ENCODE assay signal across 1 cellular context in the genomic region with DNA sequence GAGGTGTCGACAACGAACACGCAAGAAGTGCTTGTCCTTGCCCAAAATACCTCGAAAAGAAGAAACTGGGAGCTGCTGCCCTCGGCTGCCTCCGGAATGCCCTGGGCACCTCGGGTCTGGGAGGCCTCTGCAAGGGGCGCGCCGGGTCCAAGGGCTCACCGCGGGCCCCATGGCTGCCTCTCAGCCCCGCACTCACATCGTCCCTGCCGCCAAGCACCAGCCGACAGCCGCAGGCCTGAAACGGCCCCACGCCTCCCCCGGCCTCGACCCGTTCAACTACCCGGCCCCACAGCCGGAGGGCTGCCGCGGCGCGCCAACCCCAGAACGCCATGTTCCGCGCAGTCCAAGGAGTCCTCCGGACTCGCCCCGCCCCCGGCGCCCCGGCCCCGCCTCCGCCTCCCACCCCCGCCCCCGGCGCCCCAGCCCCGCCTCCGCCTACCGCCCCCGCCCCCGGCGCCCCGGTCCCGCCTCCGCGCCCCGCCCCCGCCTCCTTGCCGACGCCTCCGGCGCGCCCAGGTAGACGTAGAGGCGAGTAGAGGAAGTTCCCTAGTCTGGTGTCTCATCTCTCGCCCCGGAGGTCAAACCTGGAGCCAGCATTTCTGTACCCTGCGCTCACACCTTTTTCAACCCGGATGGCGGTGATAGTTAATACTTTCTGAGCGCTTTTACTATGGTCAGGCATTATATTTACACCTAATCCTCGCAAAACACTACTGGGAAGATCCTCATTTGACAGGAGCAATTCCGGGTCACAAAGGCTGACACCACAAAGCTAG.
A peak's percentile ranks its signal among the peaks of the same experiment; 100 is the strongest.
TF ChIP-seq lines count a peak whose summit lies in the region.

Gene SIRT3, minus strand, starts transcription at position 345 of the 776 bp plus-strand sequence. Its CDS starts 14 bp downstream, at position 331.

TF ChIP-seq in HepG2, 621 proteins besides CTCF, POLR2A, EP300 and RAD21 (continued from another document and continues in another):
- TF ChIP-seq LCORL (IDR thresholded peaks at IDR 0.05) (no peak), LCORL (CRISPR knock-in tag; IDR thresholded peaks at IDR 0.05) (peak; percentile 37; the same call in 1 of the 2 replicates), ZNF746 (CRISPR knock-in tag; IDR thresholded peaks at IDR 0.05) (no peak), ELK4 (CRISPR knock-in tag; IDR thresholded peaks at IDR 0.05; ENCODE audit: borderline replicate concordance) (no peak), KAT8 (CRISPR knock-in tag; IDR thresholded peaks at IDR 0.05) (no peak), ERF (CRISPR knock-in tag; IDR thresholded peaks at IDR 0.05) (no peak), MLXIP (CRISPR knock-in tag; IDR thresholded peaks at IDR 0.05; ENCODE audit: borderline replicate concordance) (no peak), ZNF788 (CRISPR knock-in tag; IDR thresholded peaks at IDR 0.05; ENCODE audit: borderline replicate concordance) (no peak), SMAD9 (CRISPR knock-in tag; IDR thresholded peaks at IDR 0.05) (no peak), ETS1 (CRISPR knock-in tag; IDR thresholded peaks at IDR 0.05) (no peak), ZMYM3 (CRISPR knock-in tag; IDR thresholded peaks at IDR 0.05) (no peak), SOX6 (IDR thresholded peaks at IDR 0.05) (no peak), SOX6 (CRISPR knock-in tag; IDR thresholded peaks at IDR 0.05) (no peak), ZNF292 (CRISPR knock-in tag; IDR thresholded peaks at IDR 0.05; ENCODE audit: borderline replicate concordance, low read depth) (no peak), MED13 (CRISPR knock-in tag; IDR thresholded peaks at IDR 0.05) (0 out of 2 replicates have a peak, but pooled peaks have one; percentile 26), ZNF766 (CRISPR knock-in tag; IDR thresholded peaks at IDR 0.05; ENCODE audit: borderline replicate concordance) (0 out of 2 replicates have a peak, but pooled peaks have one; percentile 33), ZNF468 (CRISPR knock-in tag; IDR thresholded peaks at IDR 0.05) (no peak), ZBTB14 (CRISPR knock-in tag; IDR thresholded peaks at IDR 0.05) (no peak), RXRA (CRISPR knock-in tag; IDR thresholded peaks at IDR 0.05) (0 out of 2 replicates have a peak, but pooled peaks have one; percentile 29), ISX (CRISPR knock-in tag; conservative IDR thresholded peaks at IDR 0.05) (no peak), ZNF354B (CRISPR knock-in tag; IDR thresholded peaks at IDR 0.05) (no peak), CCAR2 (optimal IDR thresholded peaks at IDR 0.05; ENCODE audit: low read depth, low read length) (no peak), NFYB (CRISPR knock-in tag; IDR thresholded peaks at IDR 0.05) (no peak), ZNF441 (CRISPR knock-in tag; IDR thresholded peaks at IDR 0.05; ENCODE audit: borderline replicate concordance) (no peak), SCMH1 (CRISPR knock-in tag; IDR thresholded peaks at IDR 0.05; ENCODE audit: borderline replicate concordance) (no peak), GTF2F1 (IDR thresholded peaks at IDR 0.05; ENCODE audit: low read length) (no peak), SATB2 (CRISPR knock-in tag; IDR thresholded peaks at IDR 0.05) (no peak), STAG1 (CRISPR knock-in tag; IDR thresholded peaks at IDR 0.05) (no peak), BCL3 (CRISPR knock-in tag; IDR thresholded peaks at IDR 0.05) (no peak; the same call in 1 of the 2 replicates), ZNF44 (CRISPR knock-in tag; IDR thresholded peaks at IDR 0.05) (no peak), FOXP1 (IDR thresholded peaks at IDR 0.05) (no peak), FOXP1 (CRISPR knock-in tag; IDR thresholded peaks at IDR 0.05) (no peak), ATF1 (CRISPR knock-in tag; IDR thresholded peaks at IDR 0.05) (peak; percentile 77; the same call in 1 of the 2 replicates), SP5 (CRISPR knock-in tag; IDR thresholded peaks at IDR 0.05; ENCODE audit: borderline replicate concordance, low read depth) (no peak), ZNF282 (IDR thresholded peaks at IDR 0.05; ENCODE audit: partially characterized antibody) (no peak), EZH2 (conservative IDR thresholded peaks at IDR 0.05; ENCODE audit: low read depth, low read length) (no peak)
- TF ChIP-seq, protein P1, sequence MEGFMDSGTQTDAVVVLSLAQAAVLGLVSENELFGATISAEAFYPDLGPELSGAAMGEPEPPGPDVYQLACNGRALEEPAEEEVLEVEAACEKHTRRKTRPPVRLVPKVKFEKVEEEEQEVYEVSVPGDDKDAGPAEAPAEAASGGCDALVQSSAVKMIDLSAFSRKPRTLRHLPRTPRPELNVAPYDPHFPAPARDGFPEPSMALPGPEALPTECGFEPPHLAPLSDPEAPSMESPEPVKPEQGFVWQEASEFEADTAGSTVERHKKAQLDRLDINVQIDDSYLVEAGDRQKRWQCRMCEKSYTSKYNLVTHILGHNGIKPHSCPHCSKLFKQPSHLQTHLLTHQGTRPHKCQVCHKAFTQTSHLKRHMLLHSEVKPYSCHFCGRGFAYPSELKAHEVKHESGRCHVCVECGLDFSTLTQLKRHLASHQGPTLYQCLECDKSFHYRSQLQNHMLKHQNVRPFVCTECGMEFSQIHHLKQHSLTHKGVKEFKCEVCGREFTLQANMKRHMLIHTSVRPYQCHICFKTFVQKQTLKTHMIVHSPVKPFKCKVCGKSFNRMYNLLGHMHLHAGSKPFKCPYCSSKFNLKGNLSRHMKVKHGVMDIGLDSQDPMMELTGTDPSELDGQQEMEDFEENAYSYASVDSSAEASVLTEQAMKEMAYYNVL (CRISPR knock-in tag; IDR thresholded peaks at IDR 0.05; ENCODE audit: borderline replicate concordance), result 0 out of 2 replicates have a peak, but pooled peaks have one; percentile 10
- TF ChIP-seq, protein P2, sequence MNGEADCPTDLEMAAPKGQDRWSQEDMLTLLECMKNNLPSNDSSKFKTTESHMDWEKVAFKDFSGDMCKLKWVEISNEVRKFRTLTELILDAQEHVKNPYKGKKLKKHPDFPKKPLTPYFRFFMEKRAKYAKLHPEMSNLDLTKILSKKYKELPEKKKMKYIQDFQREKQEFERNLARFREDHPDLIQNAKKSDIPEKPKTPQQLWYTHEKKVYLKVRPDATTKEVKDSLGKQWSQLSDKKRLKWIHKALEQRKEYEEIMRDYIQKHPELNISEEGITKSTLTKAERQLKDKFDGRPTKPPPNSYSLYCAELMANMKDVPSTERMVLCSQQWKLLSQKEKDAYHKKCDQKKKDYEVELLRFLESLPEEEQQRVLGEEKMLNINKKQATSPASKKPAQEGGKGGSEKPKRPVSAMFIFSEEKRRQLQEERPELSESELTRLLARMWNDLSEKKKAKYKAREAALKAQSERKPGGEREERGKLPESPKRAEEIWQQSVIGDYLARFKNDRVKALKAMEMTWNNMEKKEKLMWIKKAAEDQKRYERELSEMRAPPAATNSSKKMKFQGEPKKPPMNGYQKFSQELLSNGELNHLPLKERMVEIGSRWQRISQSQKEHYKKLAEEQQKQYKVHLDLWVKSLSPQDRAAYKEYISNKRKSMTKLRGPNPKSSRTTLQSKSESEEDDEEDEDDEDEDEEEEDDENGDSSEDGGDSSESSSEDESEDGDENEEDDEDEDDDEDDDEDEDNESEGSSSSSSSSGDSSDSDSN (CRISPR knock-in tag; IDR thresholded peaks at IDR 0.05), result peak; percentile 89
- TF ChIP-seq, protein P3, sequence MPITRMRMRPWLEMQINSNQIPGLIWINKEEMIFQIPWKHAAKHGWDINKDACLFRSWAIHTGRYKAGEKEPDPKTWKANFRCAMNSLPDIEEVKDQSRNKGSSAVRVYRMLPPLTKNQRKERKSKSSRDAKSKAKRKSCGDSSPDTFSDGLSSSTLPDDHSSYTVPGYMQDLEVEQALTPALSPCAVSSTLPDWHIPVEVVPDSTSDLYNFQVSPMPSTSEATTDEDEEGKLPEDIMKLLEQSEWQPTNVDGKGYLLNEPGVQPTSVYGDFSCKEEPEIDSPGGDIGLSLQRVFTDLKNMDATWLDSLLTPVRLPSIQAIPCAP (CRISPR knock-in tag; IDR thresholded peaks at IDR 0.05; ENCODE audit: low read depth), result no peak
- TF ChIP-seq, protein P4, sequence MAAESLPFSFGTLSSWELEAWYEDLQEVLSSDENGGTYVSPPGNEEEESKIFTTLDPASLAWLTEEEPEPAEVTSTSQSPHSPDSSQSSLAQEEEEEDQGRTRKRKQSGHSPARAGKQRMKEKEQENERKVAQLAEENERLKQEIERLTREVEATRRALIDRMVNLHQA (CRISPR knock-in tag; IDR thresholded peaks at IDR 0.05), result no peak
- TF ChIP-seq, protein P5, sequence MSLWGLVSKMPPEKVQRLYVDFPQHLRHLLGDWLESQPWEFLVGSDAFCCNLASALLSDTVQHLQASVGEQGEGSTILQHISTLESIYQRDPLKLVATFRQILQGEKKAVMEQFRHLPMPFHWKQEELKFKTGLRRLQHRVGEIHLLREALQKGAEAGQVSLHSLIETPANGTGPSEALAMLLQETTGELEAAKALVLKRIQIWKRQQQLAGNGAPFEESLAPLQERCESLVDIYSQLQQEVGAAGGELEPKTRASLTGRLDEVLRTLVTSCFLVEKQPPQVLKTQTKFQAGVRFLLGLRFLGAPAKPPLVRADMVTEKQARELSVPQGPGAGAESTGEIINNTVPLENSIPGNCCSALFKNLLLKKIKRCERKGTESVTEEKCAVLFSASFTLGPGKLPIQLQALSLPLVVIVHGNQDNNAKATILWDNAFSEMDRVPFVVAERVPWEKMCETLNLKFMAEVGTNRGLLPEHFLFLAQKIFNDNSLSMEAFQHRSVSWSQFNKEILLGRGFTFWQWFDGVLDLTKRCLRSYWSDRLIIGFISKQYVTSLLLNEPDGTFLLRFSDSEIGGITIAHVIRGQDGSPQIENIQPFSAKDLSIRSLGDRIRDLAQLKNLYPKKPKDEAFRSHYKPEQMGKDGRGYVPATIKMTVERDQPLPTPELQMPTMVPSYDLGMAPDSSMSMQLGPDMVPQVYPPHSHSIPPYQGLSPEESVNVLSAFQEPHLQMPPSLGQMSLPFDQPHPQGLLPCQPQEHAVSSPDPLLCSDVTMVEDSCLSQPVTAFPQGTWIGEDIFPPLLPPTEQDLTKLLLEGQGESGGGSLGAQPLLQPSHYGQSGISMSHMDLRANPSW (CRISPR knock-in tag; IDR thresholded peaks at IDR 0.05; ENCODE audit: borderline replicate concordance), result no peak
